ENCODE assay signal across 2 cellular contexts in genomic region chr2:56206250-56206649, GRCh38.
TF ChIP-seq lines count a peak whose summit lies in the region.

No MANE protein-coding gene starts in this region.

TF ChIP-seq in SK-N-SH, 30 proteins besides CTCF, POLR2A, EP300 and RAD21 (continued from another document):
- TF ChIP-seq IRF3 (IDR thresholded peaks at IDR 0.05; ENCODE audit: low read depth, low read length) (no peak), SMC3 (IDR thresholded peaks at IDR 0.05; ENCODE audit: low read depth, low read length) (no peak), JUND (IDR thresholded peaks at IDR 0.05) (no peak)

TF ChIP-seq in SK-N-SH treated with all-trans-retinoic acid at 6 μM for 48 hours, 23 proteins besides CTCF, POLR2A, EP300 and RAD21 (continued from another document):
- TF ChIP-seq CREB5 (CRISPR knock-in tag; IDR thresholded peaks at IDR 0.05; ENCODE audit: low read depth): no peak
- TF ChIP-seq ARNTL (CRISPR knock-in tag; IDR thresholded peaks at IDR 0.05; ENCODE audit: borderline replicate concordance, low read depth): no peak
- no peak for TF ChIP-seq ZNF565 (CRISPR knock-in tag; conservative IDR thresholded peaks at IDR 0.05; ENCODE audit: low read depth)
- no peak for TF ChIP-seq OSR1 (CRISPR knock-in tag; IDR thresholded peaks at IDR 0.05)
- no peak for TF ChIP-seq TSHZ2 (CRISPR knock-in tag; IDR thresholded peaks at IDR 0.05)
- no peak for TF ChIP-seq TOX (CRISPR knock-in tag; IDR thresholded peaks at IDR 0.05; ENCODE audit: borderline replicate concordance)
